ENCODE assay signal across 1 cellular context in genomic region chr11:104895619-104896018, GRCh38.
TF ChIP-seq lines count a peak whose summit lies in the region.

No MANE protein-coding gene starts in this region.

TF ChIP-seq in H1, 55 proteins besides CTCF, POLR2A, EP300 and RAD21:
- TF ChIP-seq FOSL1 (IDR thresholded peaks at IDR 0.05; ENCODE audit: insufficient read depth, low read depth, low read length) (no peak), RNF2 (IDR thresholded peaks at IDR 0.05; ENCODE audit: borderline replicate concordance, low read depth, low read length, missing control alignments, poor library complexity, severe bottlenecking) (no peak), BRCA1 (IDR thresholded peaks at IDR 0.05; ENCODE audit: low read depth, low read length) (no peak), SP4 (IDR thresholded peaks at IDR 0.05; ENCODE audit: low read length) (no peak), EZH2 (IDR thresholded peaks at IDR 0.05; ENCODE audit: low read depth, low read length, severe bottlenecking) (no peak), SRF (IDR thresholded peaks at IDR 0.05; ENCODE audit: low read depth, low read length) (no peak), ATF3 (IDR thresholded peaks at IDR 0.05; ENCODE audit: insufficient read depth, low read depth, low read length) (no peak), CBX5 (IDR thresholded peaks at IDR 0.05; ENCODE audit: low read depth, low read length) (no peak)
